ENCODE assay signal across 9 cellular contexts in the genomic region with DNA sequence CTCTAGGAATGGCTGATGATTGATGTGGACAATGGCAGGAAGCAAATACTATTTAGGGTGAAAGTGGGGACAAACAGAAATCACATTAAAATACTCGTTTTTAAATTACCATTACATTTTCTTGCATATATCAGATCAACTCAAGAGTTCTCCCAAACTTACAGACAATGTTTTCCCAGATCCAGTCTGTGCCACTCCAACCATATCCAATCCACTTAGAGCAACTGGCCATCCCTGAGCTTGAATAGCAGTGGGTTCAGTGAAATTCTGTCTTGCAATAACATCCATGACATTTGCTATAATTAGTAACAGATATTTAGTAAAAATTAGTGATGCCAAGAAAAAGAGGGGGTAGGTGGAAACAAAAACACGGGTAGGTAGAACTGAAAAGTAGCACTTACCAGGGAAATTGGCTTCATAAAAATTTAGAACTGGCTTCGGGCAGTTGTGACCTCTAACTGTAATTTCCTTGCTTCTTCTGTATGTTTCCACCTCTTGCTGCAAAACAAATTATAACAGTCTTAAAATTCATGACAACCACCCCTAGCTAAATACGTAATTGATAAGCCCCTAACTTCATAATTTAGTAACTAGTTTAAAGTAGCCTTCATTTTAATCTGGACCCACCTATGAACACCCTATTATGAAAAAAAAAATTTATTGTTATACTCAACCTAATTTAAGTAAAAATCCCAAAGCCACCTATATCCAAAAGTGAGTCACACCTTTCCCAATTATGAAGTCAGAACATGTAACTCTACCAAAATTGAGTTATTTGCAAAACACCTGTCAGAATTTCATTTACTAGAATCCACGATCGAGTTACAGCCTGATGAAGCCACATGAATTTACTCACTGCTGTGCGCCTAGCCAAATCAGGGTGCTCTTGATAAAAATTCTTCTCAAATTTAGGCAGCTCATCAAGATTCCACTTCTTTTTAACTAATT. TPM values are rescaled to one million over a fixed set of nuclear protein-coding genes. Genes with fewer than 3 reads are reported as not detected.
DNase-seq lines count a peak whose midpoint lies in the region; ATAC-seq and TF ChIP-seq lines count a peak whose summit lies in the region.
"Had no signal": no experiment of that assay in that cellular context is flagged by ENCODE, and none has a peak within 500 bp of the region (broad histone marks: within the 10 kb centered on the region; RNA-seq: fewer than 3 reads in every experiment).

No MANE protein-coding gene starts in this region.

- ATAC-seq in GM18861 (IDR thresholded peaks at IDR 0.05; ENCODE audit: unreplicated experiment) = no peak

- TF ChIP-seq POLR2A in esophagus squamous epithelium (IDR thresholded peaks at IDR 0.05) = no peak
- no peak for TF ChIP-seq POLR2A in prostate gland (IDR thresholded peaks at IDR 0.05)

- H3K4me1 ChIP-seq in ES-I3 (ENCODE audit: insufficient read depth, low read length) (peaks cover 31% of the 10 kb centered on the region), SJCRH30 (peaks cover 13% of the 10 kb centered on the region), esophagus squamous epithelium (peaks cover 28 to 73% (median 50%) of the 10 kb centered on the region in 3 donors), prostate gland (replicated peaks) (peaks cover 7% of the 10 kb centered on the region)

- H3K27me3 ChIP-seq in SJCRH30 (no peaks in the 10 kb centered on the region), esophagus squamous epithelium (no peaks in the 10 kb centered on the region), prostate gland (replicated peaks; ENCODE audit: insufficient read depth) (no peaks in the 10 kb centered on the region)

- 12 to 15% methylated on average over 7 of the region's 7 CpGs for WGBS in esophagus squamous epithelium, 2 donors
- 15% methylated on average over 7 of the region's 7 CpGs for WGBS in prostate gland

- H3K36me3 ChIP-seq in ES-I3 (ENCODE audit: insufficient read depth, low read length) (peaks cover 55% of the 10 kb centered on the region), SJCRH30 (peaks cover 65% of the 10 kb centered on the region), esophagus squamous epithelium (peaks cover 25 to 64% (median 46%) of the 10 kb centered on the region in 3 donors), prostate gland (peaks cover 23 to 27% of the 10 kb centered on the region in 2 donors)

- H3K9ac ChIP-seq in ES-I3 (ENCODE audit: low read depth, low read length) = peak overlapping the region; percentile 99

- no peak for TF ChIP-seq CTCF in esophagus squamous epithelium (IDR thresholded peaks at IDR 0.05)
- TF ChIP-seq CTCF in prostate gland (IDR thresholded peaks at IDR 0.05) = no peak

- intact Hi-C loops in esophagus squamous epithelium (cut with DNase I) (no loop called here), prostate gland (cut with DNase I) (loop anchor here (5.0 to 10.0 kb wide), 2 partner anchors 158 to 179 kb away; a partner anchor contains a TSS)

- DNase-seq in SJCRH30 = no peak
- DNase-seq in esophagus squamous epithelium (lab: John Stamatoyannopoulos, UW) = no peak
- DNase-seq in prostate gland (ENCODE audit: low spot score) = no peak
- DNase-seq in islet precursor cell = no peak
- no peak for DNase-seq in NCI-H446 (lab: John Stamatoyannopoulos, UW)
- no peak for DNase-seq in UCSD-AML1 (lab: John Stamatoyannopoulos, UW; ENCODE audit: unreplicated experiment)
- DNase-seq: activated CD4-positive, alpha-beta T cell treated with anti-CD3 and anti-CD28 coated beads, Interleukin-2, amount 50 U/mL, for 48 hours had no signal

- H3K9me3 ChIP-seq in ES-I3 (ENCODE audit: control insufficient read depth, insufficient read depth, low read length) (no peaks in the 10 kb centered on the region), SJCRH30 (replicated peaks) (no peaks in the 10 kb centered on the region), esophagus squamous epithelium (no peaks in the 10 kb centered on the region), prostate gland (no peaks in the 10 kb centered on the region)

- H3K4me3 ChIP-seq in SJCRH30 (peak overlapping the region; percentile 100), esophagus squamous epithelium (peak overlapping the region; percentile 82 to 100 (median 89)), prostate gland (peak overlapping the region; percentile 94 to 98)

- H3K27ac ChIP-seq in SJCRH30 (peak overlapping the region; percentile 100), esophagus squamous epithelium (peak overlapping the region; percentile 99 to 100 (median 100)), prostate gland (peak overlapping the region; percentile 99)

RNA-seq across cellular contexts. Expression of a gene that starts 2.0 kb away (rescaled TPM):
- total RNA-seq in SJCRH30 (2014; rRNA removed; shearing (Covaris generic)) = 467 and 603 TPM in 2 replicates
- total RNA-seq in esophagus squamous epithelium (100 to 1,000 TPM; 347 to 847 (median 488) TPM), prostate gland (1,000 to 10,000 TPM; 1,009 to 1,102 TPM)

RNA-seq across cellular contexts. Expression of a gene that starts 2.7 kb away (rescaled TPM):
- total RNA-seq in SJCRH30 (2014; rRNA removed; shearing (Covaris generic)) = 22.4 and 34.2 TPM in 2 replicates
- total RNA-seq in esophagus squamous epithelium (10 to 100 TPM; 10.3 to 44.1 (median 23.6) TPM), prostate gland (10 to 100 TPM; 26.8 to 50.6 TPM)

RNA-seq across cellular contexts. Expression of a gene that starts 7.2 kb away (rescaled TPM):
- 14.1 and 18.2 TPM in 2 replicates for total RNA-seq in SJCRH30 (2014; rRNA removed; shearing (Covaris generic))
- total RNA-seq in esophagus squamous epithelium = 10 to 100 TPM in 1 of 4 donors, 1 to 10 TPM in 3; 3.9 to 12.0 (median 8.2) TPM
- total RNA-seq in prostate gland = 1 to 10 TPM; 5.3 to 9.7 TPM

RNA-seq across cellular contexts. Expression of a gene that starts 55.2 kb away (rescaled TPM):
- total RNA-seq in SJCRH30 (2014; rRNA removed; shearing (Covaris generic)) = 1.9 and 2.1 TPM in 2 replicates
- total RNA-seq in esophagus squamous epithelium (1 to 10 TPM in 3 of 4 donors, under 1 TPM in 1; 0.79 to 8.1 (median 1.8) TPM), prostate gland (1 to 10 TPM in 1 of 2 donors, under 1 TPM in 1; 0.77 to 4.3 TPM)
